8 cellular contexts compared by ENCODE assay signal in genomic region chr21:45555557-45556301, GRCh38. TPM values are rescaled to one million over a fixed set of nuclear protein-coding genes. Genes with fewer than 3 reads are reported as not detected.
DNase-seq lines count a peak whose midpoint lies in the region; ATAC-seq and TF ChIP-seq lines count a peak whose summit lies in the region.

No MANE protein-coding gene starts in this region.

- intact Hi-C loops in lower leg skin (cut with DNase I; ENCODE audit: low total_unique reads): loop anchor here (2.0 kb wide), 1 partner anchor 265 kb away; no protein-coding TSS in a partner anchor

- ATAC-seq in GM21390 (IDR thresholded peaks at IDR 0.05; ENCODE audit: unreplicated experiment): peak; percentile 58
- no peak for ATAC-seq in HG03196 (IDR thresholded peaks at IDR 0.05; ENCODE audit: unreplicated experiment)

- DNase-seq in C1 segment of cervical spinal cord (lab: John Stamatoyannopoulos, UW) (peak in 9 of 14 donors; percentile 33 to 87 (median 77)), NCI-H2227 (lab: John Stamatoyannopoulos, UW; ENCODE audit: unreplicated experiment) (peak; percentile 92), lower leg skin (ENCODE audit: low spot score in 2 of 2) (peak in 1 of 2 donors; percentile 94)
- peak; percentile 56 to 66 for DNase-seq in activated CD4-positive, alpha-beta T cell treated with anti-CD3 and anti-CD28 coated beads, Interleukin-2, amount 50 U/mL, for 48 hours
- DNase-seq in effector CD8-positive, alpha-beta T cell (lab: John Stamatoyannopoulos, UW): peak; percentile 59
- peak; percentile 77 for DNase-seq in stimulated activated CD8-positive, alpha-beta memory T cell treated with anti-CD3 and anti-CD28 coated beads, Interleukin-4, amount 100 ng/mL, for 48 hours

- 14 to 15% methylated on average over 27 to 58 of the region's 62 CpGs for WGBS in lower leg skin, 2 donors

- peak overlapping the region; percentile 11 for H3K4me3 ChIP-seq in lower leg skin (ENCODE audit: low read depth, poor library complexity, severe bottlenecking)

- peak in 1 of 3 donors; percentile 91 for TF ChIP-seq CTCF in lower leg skin (IDR thresholded peaks at IDR 0.05)

- TF ChIP-seq POLR2A in lower leg skin (IDR thresholded peaks at IDR 0.05): no peak

RNA-seq across cellular contexts. Expression of gene SLC19A1, which starts 13.5 kb away (rescaled TPM):
- 1 to 10 TPM; 3.6 to 7.3 (median 5.0) TPM for total RNA-seq in lower leg skin
